Comparison of ENCODE assay signal across 16 cellular contexts in the genomic region with DNA sequence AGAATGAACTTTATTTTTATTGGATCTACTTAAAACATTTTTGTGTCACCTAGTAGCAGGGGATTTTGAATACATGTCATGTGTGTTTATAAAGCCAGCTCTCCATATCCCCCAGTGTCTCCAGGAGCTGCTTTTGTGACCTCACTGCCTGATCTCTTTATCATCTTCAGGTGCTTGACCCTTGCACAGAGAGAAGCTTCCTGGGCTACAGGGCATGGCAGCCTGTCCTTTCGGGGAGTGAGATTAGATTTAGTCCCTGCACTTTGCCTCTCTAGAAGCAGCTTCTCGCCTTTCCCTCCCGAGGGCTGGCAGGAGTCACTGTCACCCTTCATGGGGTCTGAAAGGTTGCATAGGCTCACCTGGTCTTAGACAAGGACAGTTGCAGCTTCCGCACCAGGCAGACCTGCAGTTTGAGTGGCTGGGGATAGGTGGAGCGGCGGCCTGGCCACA. TPM values are rescaled to one million over a fixed set of nuclear protein-coding genes. Genes with fewer than 3 reads are reported as not detected.
DNase-seq lines count a peak whose midpoint lies in the region; ATAC-seq and TF ChIP-seq lines count a peak whose summit lies in the region.
"Had no signal": no experiment of that assay in that cellular context is flagged by ENCODE, and none has a peak within 500 bp of the region (broad histone marks: within the 10 kb centered on the region; RNA-seq: fewer than 3 reads in every experiment).

No MANE protein-coding gene starts in this region.

- TF ChIP-seq CTCF in RWPE1 (conservative IDR thresholded peaks at IDR 0.05; ENCODE audit: low read depth) (no peak), endothelial cell (IDR thresholded peaks at IDR 0.05; ENCODE audit: unreplicated experiment) (no peak), progenitor cell of endocrine pancreas (IDR thresholded peaks at IDR 0.05; ENCODE audit: unreplicated experiment) (no peak)

- H3K27me3 Mint-ChIP-seq in activated T-cell treated with anti-CD3 and anti-CD28 coated beads, Interleukin-2, amount 50 U/mL, for 72 hours (ENCODE audit: low read depth): no peaks in the 10 kb centered on the region
- no peaks in the 10 kb centered on the region for H3K27me3 Mint-ChIP-seq in activated T-cell treated with anti-CD3 and anti-CD28 coated beads, Interleukin-2, amount 50 U/mL, for 4 hours (ENCODE audit: low read depth)
- peaks cover 11% of the 10 kb centered on the region for H3K27me3 Mint-ChIP-seq in endothelial cell (ENCODE audit: unreplicated experiment)
- no peaks in the 10 kb centered on the region for H3K27me3 Mint-ChIP-seq in progenitor cell of endocrine pancreas
- H3K27me3 Mint-ChIP-seq: activated CD4-positive, alpha-beta memory T cell treated with anti-CD3 and anti-CD28 coated beads for 36 hours; CD4-positive, alpha-beta T cell; naive thymus-derived CD8-positive, alpha-beta T cell; stimulated activated naive CD8-positive, alpha-beta T cell treated with anti-CD3 and anti-CD28 coated beads, Interleukin-15, Interleukin-2, amounts not matched to agents 100 ng/mL and 50 ng/mL, for 24 hours had no signal

- H3K27ac ChIP-seq in RWPE1: peak overlapping the region; percentile 46
- H3K27ac ChIP-seq: uterus had no signal

- no peaks in the 10 kb centered on the region for H3K9me3 Mint-ChIP-seq in activated T-cell treated with anti-CD3 and anti-CD28 coated beads, Interleukin-2, amount 50 U/mL, for 72 hours
- H3K9me3 Mint-ChIP-seq in activated T-cell treated with anti-CD3 and anti-CD28 coated beads, Interleukin-2, amount 50 U/mL, for 4 hours: no peaks in the 10 kb centered on the region
- H3K9me3 Mint-ChIP-seq in endothelial cell (ENCODE audit: unreplicated experiment) (no peaks in the 10 kb centered on the region), progenitor cell of endocrine pancreas (ENCODE audit: low read depth) (no peaks in the 10 kb centered on the region)
- H3K9me3 Mint-ChIP-seq: activated CD4-positive, alpha-beta memory T cell treated with anti-CD3 and anti-CD28 coated beads for 36 hours; CD4-positive, alpha-beta T cell; naive thymus-derived CD8-positive, alpha-beta T cell; stimulated activated naive CD8-positive, alpha-beta T cell treated with anti-CD3 and anti-CD28 coated beads, Interleukin-15, Interleukin-2, amounts not matched to agents 100 ng/mL and 50 ng/mL, for 24 hours had no signal

- POLR2A ChIA-PET in RWPE1 (lab: Yijun Ruan, JAX; ENCODE audit: low non-redundant PET): no interaction called here

- ATAC-seq in activated T-cell treated with anti-CD3 and anti-CD28 coated beads, Interleukin-2, amount 50 U/mL, for 72 hours (replicated peaks in 1 of 2): no peak
- ATAC-seq in activated T-cell treated with anti-CD3 and anti-CD28 coated beads, Interleukin-2, amount 50 U/mL, for 4 hours: no peak

- no peak overlapping the region for H3K4me3 Mint-ChIP-seq in activated T-cell treated with anti-CD3 and anti-CD28 coated beads, Interleukin-2, amount 50 U/mL, for 72 hours
- H3K4me3 Mint-ChIP-seq in activated T-cell treated with anti-CD3 and anti-CD28 coated beads, Interleukin-2, amount 50 U/mL, for 4 hours: no peak overlapping the region
- H3K4me3 Mint-ChIP-seq in endothelial cell (ENCODE audit: unreplicated experiment) (peak overlapping the region; percentile 29), progenitor cell of endocrine pancreas (ENCODE audit: low read depth) (no peak overlapping the region)
- H3K4me3 Mint-ChIP-seq: activated CD4-positive, alpha-beta memory T cell treated with anti-CD3 and anti-CD28 coated beads for 36 hours; CD4-positive, alpha-beta T cell; naive thymus-derived CD8-positive, alpha-beta T cell; stimulated activated naive CD8-positive, alpha-beta T cell treated with anti-CD3 and anti-CD28 coated beads, Interleukin-15, Interleukin-2, amounts not matched to agents 100 ng/mL and 50 ng/mL, for 24 hours had no signal

- CTCF ChIA-PET in RWPE1 (lab: Yijun Ruan, JAX): interaction anchor here (0.7 to 5.5 kb wide), 12 partner anchors 13 to 170 kb away, joined by 3 to 78 read pairs (median 8); a partner anchor contains a TSS

- no peak for DNase-seq in activated T-cell treated with anti-CD3 and anti-CD28 coated beads, Interleukin-2, amount 50 U/mL, for 72 hours
- DNase-seq in activated T-cell treated with anti-CD3 and anti-CD28 coated beads, Interleukin-2, amount 50 U/mL, for 4 hours: no peak
- DNase-seq in RWPE1 (ENCODE audit: low spot score) (no peak), endothelial cell (ENCODE audit: low spot score) (no peak), progenitor cell of endocrine pancreas (ENCODE audit: low spot score, unreplicated experiment) (no peak), SW 1271 (lab: John Stamatoyannopoulos, UW) (no peak), mesenteric fat pad (ENCODE audit: low spot score) (no peak), D341Med (ENCODE audit: low spot score) (no peak)
- DNase-seq: ACHN; activated CD4-positive, alpha-beta memory T cell treated with anti-CD3 and anti-CD28 coated beads for 36 hours; CD4-positive, alpha-beta T cell; DND-41; naive thymus-derived CD8-positive, alpha-beta T cell; NCI-H1436; uterus had no signal

- H3K4me1 Mint-ChIP-seq in activated T-cell treated with anti-CD3 and anti-CD28 coated beads, Interleukin-2, amount 50 U/mL, for 72 hours (ENCODE audit: low read depth): peaks cover 49% of the 10 kb centered on the region
- H3K4me1 Mint-ChIP-seq in activated T-cell treated with anti-CD3 and anti-CD28 coated beads, Interleukin-2, amount 50 U/mL, for 4 hours (ENCODE audit: low read depth): peaks cover 29% of the 10 kb centered on the region
- H3K4me1 Mint-ChIP-seq in endothelial cell (ENCODE audit: unreplicated experiment) (peaks cover 38% of the 10 kb centered on the region), progenitor cell of endocrine pancreas (ENCODE audit: low read depth) (peaks cover 19% of the 10 kb centered on the region)

- peak overlapping the region; percentile 71 for H3K27ac Mint-ChIP-seq in activated T-cell treated with anti-CD3 and anti-CD28 coated beads, Interleukin-2, amount 50 U/mL, for 72 hours
- H3K27ac Mint-ChIP-seq in endothelial cell (ENCODE audit: unreplicated experiment): no peak overlapping the region
- peak overlapping the region; percentile 89 for H3K27ac Mint-ChIP-seq in progenitor cell of endocrine pancreas
- H3K27ac Mint-ChIP-seq: stimulated activated naive CD8-positive, alpha-beta T cell treated with anti-CD3 and anti-CD28 coated beads, Interleukin-15, Interleukin-2, amounts not matched to agents 100 ng/mL and 50 ng/mL, for 24 hours had no signal

- peaks cover 15 to 28% of the 10 kb centered on the region in 2 donors for H3K36me3 Mint-ChIP-seq in activated T-cell treated with anti-CD3 and anti-CD28 coated beads, Interleukin-2, amount 50 U/mL, for 72 hours (ENCODE audit: insufficient read depth in 2 of 2)
- peaks cover 29% of the 10 kb centered on the region for H3K36me3 Mint-ChIP-seq in activated T-cell treated with anti-CD3 and anti-CD28 coated beads, Interleukin-2, amount 50 U/mL, for 4 hours (ENCODE audit: insufficient read depth)
- H3K36me3 Mint-ChIP-seq in endothelial cell (ENCODE audit: low read depth, unreplicated experiment) (peaks cover 26% of the 10 kb centered on the region), progenitor cell of endocrine pancreas (ENCODE audit: insufficient read depth) (peaks cover 19% of the 10 kb centered on the region)

RNA-seq across cellular contexts. Expression of a gene that starts 42.7 kb away (rescaled TPM):
- 100 to 1,000 TPM in 1 of 2 donors, 10 to 100 TPM in 1; 81.6 to 101 TPM for total RNA-seq in activated T-cell treated with anti-CD3 and anti-CD28 coated beads, Interleukin-2, amount 50 U/mL, for 72 hours
- total RNA-seq in activated T-cell treated with anti-CD3 and anti-CD28 coated beads, Interleukin-2, amount 50 U/mL, for 4 hours: 10 to 100 TPM; 47.4 to 51.7 (median 47.5) TPM
- 85.5 TPM for total RNA-seq in endothelial cell (ENCODE audit: unreplicated experiment)
- 66.1 and 67.1 TPM in 2 replicates for total RNA-seq in progenitor cell of endocrine pancreas
- total RNA-seq in mesenteric fat pad: 64.0 TPM
